Comparison of ENCODE assay signal across 20 cellular contexts in the genomic region with DNA sequence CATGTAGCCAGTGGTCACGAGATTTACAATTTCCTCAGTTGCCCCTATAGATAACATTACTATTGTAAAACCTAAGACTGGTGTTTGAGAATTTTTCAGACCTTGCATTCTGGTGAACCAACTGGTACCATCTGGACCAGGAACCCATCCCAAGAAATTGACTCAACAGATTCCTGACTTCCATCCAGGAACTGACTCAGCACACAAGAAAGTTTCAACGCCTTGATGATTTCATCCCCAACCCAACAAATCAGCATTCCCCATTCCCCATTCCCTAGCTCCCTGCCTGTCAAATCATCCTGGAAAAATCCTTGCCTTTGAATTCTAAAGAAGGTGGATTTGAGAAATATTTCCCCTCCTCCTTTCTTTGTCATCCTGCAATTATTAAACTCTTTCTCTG.
DNase-seq lines count a peak whose midpoint lies in the region; ATAC-seq and TF ChIP-seq lines count a peak whose summit lies in the region.
"Had no signal": no experiment of that assay in that cellular context is flagged by ENCODE, and none has a peak within 500 bp of the region (broad histone marks: within the 10 kb centered on the region; RNA-seq: fewer than 3 reads in every experiment).

No MANE protein-coding gene starts in this region.

- H2AFZ ChIP-seq in SK-N-SH (ENCODE audit: low read depth) = 0 out of 2 replicates have a peak overlapping the region, but pooled peaks have one; percentile 35

- DNase-seq in SK-N-SH (no peak), adipocyte (ENCODE audit: low read depth) (peak; percentile 73), fibroblast of the conjunctiva (ENCODE audit: low read depth) (peak; percentile 23), sigmoid colon (no peak), SIG-M5 (lab: John Stamatoyannopoulos, UW) (no peak)
- DNase-seq: activated CD8-positive, alpha-beta memory T cell treated with anti-CD3 and anti-CD28 coated beads for 24 hours; activated effector memory CD4-positive, alpha-beta T cell treated with anti-CD3 and anti-CD28 coated beads, Interleukin-2, amount 50 U/mL, for 16 hours; DMS53; NCI-H1694; NCI-H774; nephron progenitor cell; SHP77; small intestine; substantia nigra had no signal

- H3K9me3 ChIP-seq in SK-N-SH = no peaks in the 10 kb centered on the region
- H3K9me3 ChIP-seq in adipocyte (ENCODE audit: control insufficient read depth, low read length) = peaks cover 3% of the 10 kb centered on the region
- H3K9me3 ChIP-seq in sigmoid colon = no peaks in the 10 kb centered on the region

- H3K27me3 ChIP-seq in SK-N-SH (ENCODE audit: insufficient read depth) (no peaks in the 10 kb centered on the region), adipocyte (replicated peaks; ENCODE audit: control insufficient read depth, insufficient read depth, low read length) (no peaks in the 10 kb centered on the region), sigmoid colon (no peaks in the 10 kb centered on the region)

- H3K79me2 ChIP-seq in SK-N-SH (ENCODE audit: insufficient read depth) = no peaks in the 10 kb centered on the region

- CTCF ChIA-PET in SK-N-SH (lab: Yijun Ruan, JAX) = no interaction called here

- no peak for TF ChIP-seq RAD21 in SK-N-SH (IDR thresholded peaks at IDR 0.05; ENCODE audit: low read length)

- H3K27ac ChIP-seq in SK-N-SH (ENCODE audit: low read depth in 2 of 2, low read length in 1 of 2) (no peak overlapping the region), sigmoid colon (no peak overlapping the region)
- H3K27ac ChIP-seq: 22Rv1 had no signal

- H3K4me1 ChIP-seq in SK-N-SH (ENCODE audit: control insufficient read depth in 1 of 2, insufficient read depth in 2 of 2, low read depth in 1 of 2, low read length in 1 of 2) (no peaks in the 10 kb centered on the region), adipocyte (ENCODE audit: control insufficient read depth, insufficient read depth, low read length) (peaks cover 4% of the 10 kb centered on the region), sigmoid colon (no peaks in the 10 kb centered on the region)

- POLR2A ChIA-PET in SK-N-SH (lab: Yijun Ruan, JAX) = no interaction called here

- no peak for TF ChIP-seq CTCF in SK-N-SH (IDR thresholded peaks at IDR 0.05)
- no peak for TF ChIP-seq CTCF in sigmoid colon (IDR thresholded peaks at IDR 0.05)

- ATAC-seq in SK-N-SH treated with all-trans-retinoic acid at 6 μM for 48 hours (no peak), GM19035 (IDR thresholded peaks at IDR 0.05; ENCODE audit: unreplicated experiment) (no peak), HG03039 (IDR thresholded peaks at IDR 0.05; ENCODE audit: unreplicated experiment) (no peak)
- ATAC-seq: GM12878, K562 had no signal

- H3K9me2 ChIP-seq in SK-N-SH = no peaks in the 10 kb centered on the region

- H3K36me3 ChIP-seq in SK-N-SH (replicated peaks in 1 of 2; ENCODE audit: control insufficient read depth in 1 of 2, insufficient read depth in 2 of 2, low read length in 1 of 2) (no peaks in the 10 kb centered on the region), adipocyte (ENCODE audit: control insufficient read depth, insufficient read depth, low read length, severe bottlenecking) (no peaks in the 10 kb centered on the region), sigmoid colon (no peaks in the 10 kb centered on the region)

- TF ChIP-seq POLR2A in sigmoid colon (IDR thresholded peaks at IDR 0.05) = no peak

- H3K9ac ChIP-seq in SK-N-SH = no peak overlapping the region
- no peak overlapping the region for H3K9ac ChIP-seq in adipocyte (ENCODE audit: low read length)

- intact Hi-C loops in sigmoid colon (cut with DNase I) = no loop called here

- no peaks in the 10 kb centered on the region for H3F3A ChIP-seq in SK-N-SH (replicated peaks; ENCODE audit: insufficient read depth)

- 18% methylated on average over 2 of the region's 2 CpGs for WGBS in SK-N-SH (ENCODE audit: low lambda C conversion rate)
- WGBS in sigmoid colon, 2 donors = 55 to 67% methylated on average over 2 of the region's 2 CpGs

- H3K4me2 ChIP-seq in SK-N-SH = no peak overlapping the region

- TF ChIP-seq EP300 in SK-N-SH (IDR thresholded peaks at IDR 0.05; ENCODE audit: borderline replicate concordance in 1 of 2, low read depth in 1 of 2, low read length in 1 of 2) (no peak), sigmoid colon (IDR thresholded peaks at IDR 0.05) (no peak)

- H3K4me3 ChIP-seq in SK-N-SH (ENCODE audit: low read depth in 2 of 2, low read length in 1 of 2) (no peak overlapping the region), adipocyte (ENCODE audit: low read length) (no peak overlapping the region), sigmoid colon (no peak overlapping the region)
- H3K4me3 ChIP-seq: GM12878, K562 had no signal

- H4K20me1 ChIP-seq in SK-N-SH (ENCODE audit: insufficient read depth) = no peaks in the 10 kb centered on the region

TF ChIP-seq in SK-N-SH, 30 proteins besides CTCF, POLR2A, EP300 and RAD21:
- TF ChIP-seq POLR2AphosphoS5 (IDR thresholded peaks at IDR 0.05; ENCODE audit: low read depth, low read length) (no peak), MEF2A (IDR thresholded peaks at IDR 0.05; ENCODE audit: borderline replicate concordance, low read depth) (no peak), SMC3 (IDR thresholded peaks at IDR 0.05; ENCODE audit: low read depth, low read length) (no peak), GATA2 (CRISPR knock-in tag; IDR thresholded peaks at IDR 0.05) (no peak), RFX5 (IDR thresholded peaks at IDR 0.05; ENCODE audit: low read length) (no peak), USF1 (IDR thresholded peaks at IDR 0.05; ENCODE audit: borderline replicate concordance, low read depth) (no peak), NFIC (IDR thresholded peaks at IDR 0.05; ENCODE audit: borderline replicate concordance) (no peak)
- TF ChIP-seq, protein P1, sequence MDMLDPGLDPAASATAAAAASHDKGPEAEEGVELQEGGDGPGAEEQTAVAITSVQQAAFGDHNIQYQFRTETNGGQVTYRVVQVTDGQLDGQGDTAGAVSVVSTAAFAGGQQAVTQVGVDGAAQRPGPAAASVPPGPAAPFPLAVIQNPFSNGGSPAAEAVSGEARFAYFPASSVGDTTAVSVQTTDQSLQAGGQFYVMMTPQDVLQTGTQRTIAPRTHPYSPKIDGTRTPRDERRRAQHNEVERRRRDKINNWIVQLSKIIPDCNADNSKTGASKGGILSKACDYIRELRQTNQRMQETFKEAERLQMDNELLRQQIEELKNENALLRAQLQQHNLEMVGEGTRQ (IDR thresholded peaks at IDR 0.05; ENCODE audit: borderline replicate concordance, low read depth, low read length) = no peak
- TF ChIP-seq, protein P2, sequence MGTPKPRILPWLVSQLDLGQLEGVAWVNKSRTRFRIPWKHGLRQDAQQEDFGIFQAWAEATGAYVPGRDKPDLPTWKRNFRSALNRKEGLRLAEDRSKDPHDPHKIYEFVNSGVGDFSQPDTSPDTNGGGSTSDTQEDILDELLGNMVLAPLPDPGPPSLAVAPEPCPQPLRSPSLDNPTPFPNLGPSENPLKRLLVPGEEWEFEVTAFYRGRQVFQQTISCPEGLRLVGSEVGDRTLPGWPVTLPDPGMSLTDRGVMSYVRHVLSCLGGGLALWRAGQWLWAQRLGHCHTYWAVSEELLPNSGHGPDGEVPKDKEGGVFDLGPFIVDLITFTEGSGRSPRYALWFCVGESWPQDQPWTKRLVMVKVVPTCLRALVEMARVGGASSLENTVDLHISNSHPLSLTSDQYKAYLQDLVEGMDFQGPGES (IDR thresholded peaks at IDR 0.05; ENCODE audit: low read depth, low read length) = no peak

TF ChIP-seq in SK-N-SH treated with all-trans-retinoic acid at 6 μM for 48 hours, 23 proteins besides CTCF, POLR2A, EP300 and RAD21:
- TF ChIP-seq CSDC2 (CRISPR knock-in tag; IDR thresholded peaks at IDR 0.05) (no peak), ZC3H10 (CRISPR knock-in tag; IDR thresholded peaks at IDR 0.05) (no peak), ESRRG (CRISPR knock-in tag; IDR thresholded peaks at IDR 0.05) (no peak), ZFP3 (CRISPR knock-in tag; IDR thresholded peaks at IDR 0.05) (no peak), CREB5 (CRISPR knock-in tag; IDR thresholded peaks at IDR 0.05; ENCODE audit: low read depth) (no peak), ZNF8 (CRISPR knock-in tag; IDR thresholded peaks at IDR 0.05) (no peak), PPARA (CRISPR knock-in tag; IDR thresholded peaks at IDR 0.05; ENCODE audit: borderline replicate concordance) (no peak), ZNF565 (CRISPR knock-in tag; conservative IDR thresholded peaks at IDR 0.05; ENCODE audit: low read depth) (no peak), ISL1 (CRISPR knock-in tag; IDR thresholded peaks at IDR 0.05) (no peak), BACH2 (CRISPR knock-in tag; IDR thresholded peaks at IDR 0.05; ENCODE audit: borderline replicate concordance) (no peak), RARB (CRISPR knock-in tag; IDR thresholded peaks at IDR 0.05) (no peak), ZNF70 (CRISPR knock-in tag; IDR thresholded peaks at IDR 0.05) (no peak), ZFP30 (CRISPR knock-in tag; IDR thresholded peaks at IDR 0.05) (no peak), SNAI2 (CRISPR knock-in tag; IDR thresholded peaks at IDR 0.05) (no peak), ARNTL (CRISPR knock-in tag; IDR thresholded peaks at IDR 0.05; ENCODE audit: borderline replicate concordance, low read depth) (no peak), GLIS3 (CRISPR knock-in tag; IDR thresholded peaks at IDR 0.05) (no peak)
- TF ChIP-seq, protein P3, sequence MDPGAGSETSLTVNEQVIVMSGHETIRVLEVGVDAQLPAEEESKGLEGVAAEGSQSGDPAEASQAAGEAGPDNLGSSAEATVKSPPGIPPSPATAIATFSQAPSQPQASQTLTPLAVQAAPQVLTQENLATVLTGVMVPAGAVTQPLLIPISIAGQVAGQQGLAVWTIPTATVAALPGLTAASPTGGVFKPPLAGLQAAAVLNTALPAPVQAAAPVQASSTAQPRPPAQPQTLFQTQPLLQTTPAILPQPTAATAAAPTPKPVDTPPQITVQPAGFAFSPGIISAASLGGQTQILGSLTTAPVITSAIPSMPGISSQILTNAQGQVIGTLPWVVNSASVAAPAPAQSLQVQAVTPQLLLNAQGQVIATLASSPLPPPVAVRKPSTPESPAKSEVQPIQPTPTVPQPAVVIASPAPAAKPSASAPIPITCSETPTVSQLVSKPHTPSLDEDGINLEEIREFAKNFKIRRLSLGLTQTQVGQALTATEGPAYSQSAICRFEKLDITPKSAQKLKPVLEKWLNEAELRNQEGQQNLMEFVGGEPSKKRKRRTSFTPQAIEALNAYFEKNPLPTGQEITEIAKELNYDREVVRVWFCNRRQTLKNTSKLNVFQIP (CRISPR knock-in tag; IDR thresholded peaks at IDR 0.05; ENCODE audit: borderline replicate concordance, low read depth) = no peak

Comparison
In these comparisons a context has a peak if more than half of its experiments do, and no peak if none do; other contexts are left out.
1. DNase-seq: peak in adipocyte (single experiment) and fibroblast of the conjunctiva (single experiment); none in SK-N-SH (single experiment), sigmoid colon (single experiment) and SIG-M5 (single experiment).